ENCODE assay signal across 14 cellular contexts in the genomic region with DNA sequence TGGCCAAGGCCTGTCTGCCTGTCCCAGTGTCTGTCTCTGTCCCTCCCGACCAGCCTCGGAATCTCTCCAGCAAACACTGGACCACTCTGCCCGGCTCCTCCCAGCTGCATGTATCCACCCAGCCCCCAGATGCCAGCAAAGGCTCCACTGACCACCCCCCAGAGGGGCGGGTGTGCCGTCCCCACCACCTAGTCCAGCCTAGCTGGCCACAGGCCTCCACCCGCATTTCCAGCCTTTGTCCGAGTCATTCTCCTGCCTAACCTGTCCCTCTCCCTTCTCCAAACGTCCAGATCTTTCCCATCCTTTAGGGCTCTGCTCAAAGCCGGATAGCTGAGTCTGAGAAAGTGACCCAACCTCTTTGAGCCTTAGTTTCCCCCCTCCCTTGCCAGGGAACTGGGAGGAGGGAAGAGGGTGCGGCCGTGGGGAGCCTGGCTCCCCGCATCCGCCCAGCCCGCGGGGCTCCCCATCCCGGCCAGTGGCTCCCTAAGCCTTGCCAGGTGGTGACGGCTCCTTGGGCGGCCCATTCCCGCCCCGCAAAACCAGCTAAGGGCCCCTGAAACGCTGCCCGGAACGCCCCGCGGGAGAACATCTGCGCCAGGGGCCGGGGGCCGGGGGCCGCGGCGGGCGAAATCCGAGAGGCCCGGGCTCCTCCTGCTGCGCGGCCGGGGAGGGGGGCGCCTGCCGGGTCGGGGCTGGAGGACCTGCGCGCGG. TPM values are rescaled to one million over a fixed set of nuclear protein-coding genes. Genes with fewer than 3 reads are reported as not detected.
DNase-seq lines count a peak whose midpoint lies in the region; FAIRE-seq and TF ChIP-seq lines count a peak whose summit lies in the region.
"Had no signal": no experiment of that assay in that cellular context is flagged by ENCODE, and none has a peak within 500 bp of the region (broad histone marks: within the 10 kb centered on the region; RNA-seq: fewer than 3 reads in every experiment).

No MANE protein-coding gene starts in this region.

- peaks cover 0 to 2% (median 0%) of the 10 kb centered on the region in 3 donors for H3K9me3 Mint-ChIP-seq in IgD-negative memory B cell
- H3K9me3 Mint-ChIP-seq in nephron progenitor cell = no peaks in the 10 kb centered on the region
- H3K9me3 Mint-ChIP-seq: neural crest cell; stimulated activated naive CD8-positive, alpha-beta T cell treated with anti-CD3 and anti-CD28 coated beads, Interleukin-15, amount 100 ng/mL, for 72 hours had no signal

- H3K27ac ChIP-seq in coronary artery = no peak overlapping the region

- H3K4me3 Mint-ChIP-seq in IgD-negative memory B cell (peak overlapping the region in 3 of 4 donors; percentile 54 to 57 (median 55)), nephron progenitor cell (peak overlapping the region; percentile 34)
- H3K4me3 Mint-ChIP-seq: activated CD8-positive, alpha-beta T cell treated with anti-CD3 and anti-CD28 coated beads, Interleukin-2, amount 10 ng/mL, durations not matched to agents 7 days and 5 days; neural crest cell had no signal

- peak overlapping the region; percentile 59 for H3K4me3 ChIP-seq in coronary artery
- H3K4me3 ChIP-seq: GM12878 had no signal

- H3K27me3 Mint-ChIP-seq in IgD-negative memory B cell (peaks cover 23% of the 10 kb centered on the region), nephron progenitor cell (ENCODE audit: low read depth, poor library complexity) (peaks cover 30% of the 10 kb centered on the region)

- FAIRE-seq in D721Med (lab: Jason Lieb, UNC) = no peak
- FAIRE-seq: GM12878 had no signal

- H3K4me1 Mint-ChIP-seq in IgD-negative memory B cell (peaks cover 0 to 2% (median 1%) of the 10 kb centered on the region in 3 donors), nephron progenitor cell (peaks cover 37% of the 10 kb centered on the region)

- peaks cover 4% of the 10 kb centered on the region for H3K36me3 Mint-ChIP-seq in IgD-negative memory B cell
- H3K36me3 Mint-ChIP-seq in nephron progenitor cell (ENCODE audit: low read depth) = no peaks in the 10 kb centered on the region

- DNase-seq in D341Med (ENCODE audit: low spot score) = peak; percentile 79
- no peak for DNase-seq in coronary artery (ENCODE audit: low spot score)
- DNase-seq in nephron progenitor cell = peak; percentile 56
- DNase-seq in OCI-M1 (lab: John Stamatoyannopoulos, UW) = no peak
- no peak for DNase-seq in GM20000 (ENCODE audit: low spot score)
- DNase-seq in NCI-H1694 treated with DMSO at 0.1 percent for 48 hours (lab: John Stamatoyannopoulos, UW) = no peak
- no peak for DNase-seq in D721Med (ENCODE audit: insufficient read length, low spot score)
- DNase-seq: amygdala, COR-L47 had no signal

- no peak for TF ChIP-seq CTCF in coronary artery (IDR thresholded peaks at IDR 0.05)
- TF ChIP-seq CTCF in nephron progenitor cell (IDR thresholded peaks at IDR 0.05) = no peak
- no peak for TF ChIP-seq CTCF in GM20000 (IDR thresholded peaks at IDR 0.05; ENCODE audit: extremely low read depth, missing control alignments)
- TF ChIP-seq CTCF in D721Med (IDR thresholded peaks at IDR 0.05; ENCODE audit: insufficient read depth, missing control alignments) = no peak

- H3K27ac Mint-ChIP-seq in IgD-negative memory B cell (no peak overlapping the region), nephron progenitor cell (peak overlapping the region; percentile 22)
- H3K27ac Mint-ChIP-seq: activated CD8-positive, alpha-beta T cell treated with anti-CD3 and anti-CD28 coated beads, Interleukin-2, amount 10 ng/mL, durations not matched to agents 7 days and 5 days; stimulated activated naive CD8-positive, alpha-beta T cell treated with anti-CD3 and anti-CD28 coated beads, Interleukin-15, amount 100 ng/mL, for 72 hours had no signal

RNA-seq across cellular contexts. Expression of a gene that starts 34.6 kb away (rescaled TPM):
- polyA plus RNA-seq in IgD-negative memory B cell = 0.93 TPM

RNA-seq across cellular contexts. Expression of a gene that starts 48.3 kb away (rescaled TPM):
- polyA plus RNA-seq in IgD-negative memory B cell = 1.2 TPM

Comparison
In these comparisons a context has a peak if more than half of its experiments do, and no peak if none do; other contexts are left out.
1. DNase-seq: peak in D341Med (single experiment) and nephron progenitor cell (single experiment); none in coronary artery (single experiment), OCI-M1 (single experiment), GM20000 (single experiment), NCI-H1694 treated with DMSO at 0.1 percent for 48 hours (single experiment) and D721Med (single experiment).